ENCODE assay signal across 11 cellular contexts in the genomic region with DNA sequence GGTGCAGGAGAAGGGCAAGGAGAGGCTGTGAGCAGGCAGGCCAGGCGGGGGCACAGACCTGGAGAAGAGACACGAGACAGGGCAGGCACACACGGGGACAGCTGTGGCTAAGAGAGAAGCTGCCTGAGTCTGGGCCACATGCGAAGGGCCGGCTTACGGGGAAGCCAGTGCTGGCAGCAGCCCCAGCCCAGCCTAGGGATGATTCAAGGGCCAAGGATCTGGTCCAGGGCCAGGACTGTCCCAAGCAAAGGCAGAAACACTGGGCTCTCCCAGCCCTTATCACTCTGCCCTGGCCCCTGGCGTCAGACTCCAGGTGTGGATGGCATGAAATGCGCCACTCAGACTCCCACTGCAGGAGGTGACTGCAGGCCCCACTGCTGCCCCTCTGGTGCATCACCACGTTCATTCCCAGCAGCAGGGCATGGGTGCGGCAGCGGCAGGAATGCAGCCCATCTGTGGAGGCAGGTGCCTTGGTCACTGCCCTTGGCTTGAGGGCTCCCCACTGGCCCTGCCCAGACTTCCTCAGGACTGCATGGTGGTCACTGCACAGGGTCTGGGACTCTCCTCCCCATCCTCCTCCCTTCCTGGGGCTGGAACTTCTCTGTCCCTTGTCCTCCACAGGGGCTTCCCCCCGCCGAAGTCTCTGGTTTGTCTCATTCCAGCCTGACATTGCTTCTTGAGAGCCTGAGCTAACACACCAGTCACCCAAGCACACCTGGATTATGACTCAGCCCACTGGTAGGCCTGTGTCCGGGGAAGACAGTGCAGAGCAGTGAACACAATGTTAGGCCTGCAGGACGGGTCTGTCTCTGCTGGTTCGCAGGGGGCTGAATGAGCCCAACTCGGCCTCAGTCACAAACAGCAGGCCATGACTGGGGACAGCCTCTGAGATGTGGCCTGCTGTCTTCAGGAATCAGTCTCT.
A peak's percentile ranks its signal among the peaks of the same experiment; 100 is the strongest.
DNase-seq lines count a peak whose midpoint lies in the region; ATAC-seq and TF ChIP-seq lines count a peak whose summit lies in the region.
"Had no signal": no experiment of that assay in that cellular context is flagged by ENCODE, and none has a peak within 500 bp of the region (broad histone marks: within the 10 kb centered on the region; RNA-seq: fewer than 3 reads in every experiment).

No MANE protein-coding gene starts in this region.

- H3K36me3 ChIP-seq in mammary epithelial cell (ENCODE audit: insufficient read depth, low read length) (peaks cover 3% of the 10 kb centered on the region), thyroid gland (peaks cover 23 to 31% of the 10 kb centered on the region in 2 donors)

- in situ Hi-C loops in mammary epithelial cell (cut with MboI; ENCODE audit: low sequenced_read_pairs in 2 of 2) = no loop called here

- no TSS peak for BruUV-seq in mammary epithelial cell (replicated peaks; lab: Mats Ljungman, UMichigan)

- no peaks in the 10 kb centered on the region for H4K20me1 ChIP-seq in mammary epithelial cell (ENCODE audit: insufficient read depth, low read length)

- no peak overlapping the region for H3K9ac ChIP-seq in mammary epithelial cell (ENCODE audit: insufficient read depth, low read length)

- H3K4me1 ChIP-seq in mammary epithelial cell (ENCODE audit: insufficient read depth, low read length) (peaks cover 14% of the 10 kb centered on the region), thyroid gland (peaks cover 15 to 36% of the 10 kb centered on the region in 2 donors)

- H3K27ac Mint-ChIP-seq in T-helper 1 cell treated with Interleukin-12 subunit alpha and Interleukin-12 subunit beta and Interleukin-4 antibody, amounts not matched to agents 30 μg/mL and 1 μg/mL, for 36 hours = peak overlapping the region; percentile 55

- no peaks in the 10 kb centered on the region for H3K27me3 Mint-ChIP-seq in T-helper 1 cell treated with Interleukin-12 subunit alpha and Interleukin-12 subunit beta and Interleukin-4 antibody, amounts not matched to agents 30 μg/mL and 1 μg/mL, for 36 hours (ENCODE audit: low read depth)
- H3K27me3 Mint-ChIP-seq: activated naive CD4-positive, alpha-beta T cell treated with anti-CD3 and anti-CD28 coated beads, Interleukin-2, amount 50 U/mL, for 24 hours; type B pancreatic cell had no signal

- CTCF ChIA-PET in mammary epithelial cell (lab: Charles Lee; ENCODE audit: low non-redundant PET) = interaction anchor here (0.6 kb wide), 1 partner anchor 100 kb away, joined by 4 read pairs; no protein-coding TSS in a partner anchor

- TF ChIP-seq CTCF in mammary epithelial cell (conservative IDR thresholded peaks at IDR 0.05 in 1 of 2, IDR thresholded peaks at IDR 0.05 in 1 of 2; ENCODE audit: extremely low read depth in 1 of 2, insufficient read depth in 1 of 2, low read depth in 1 of 2, low read length in 2 of 2) (no peak), thyroid gland (IDR thresholded peaks at IDR 0.05) (no peak)

- H3K4me1 Mint-ChIP-seq in T-helper 1 cell treated with Interleukin-12 subunit alpha and Interleukin-12 subunit beta and Interleukin-4 antibody, amounts not matched to agents 30 μg/mL and 1 μg/mL, for 36 hours (ENCODE audit: low read depth) = peaks cover 21% of the 10 kb centered on the region
- H3K4me1 Mint-ChIP-seq: activated naive CD4-positive, alpha-beta T cell treated with anti-CD3 and anti-CD28 coated beads, Interleukin-2, amount 50 U/mL, for 24 hours had no signal

- dilution Hi-C loops in mammary epithelial cell (cut with HindIII; ENCODE audit: low sequenced_read_pairs) = no loop called here

- H3K27me3 ChIP-seq in mammary epithelial cell (ENCODE audit: insufficient read depth, low read length) (no peaks in the 10 kb centered on the region), thyroid gland (no peaks in the 10 kb centered on the region)

- intact Hi-C loops in mammary epithelial cell (cut with micrococcal nuclease) = no loop called here
- intact Hi-C loops in thyroid gland (cut with DNase I) = no loop called here

- no peak overlapping the region for H2AFZ ChIP-seq in mammary epithelial cell (ENCODE audit: low read depth, low read length)

- no peak overlapping the region for H3K4me3 Mint-ChIP-seq in T-helper 1 cell treated with Interleukin-12 subunit alpha and Interleukin-12 subunit beta and Interleukin-4 antibody, amounts not matched to agents 30 μg/mL and 1 μg/mL, for 36 hours
- H3K4me3 Mint-ChIP-seq: activated naive CD4-positive, alpha-beta T cell treated with anti-CD3 and anti-CD28 coated beads, Interleukin-2, amount 50 U/mL, for 24 hours; type B pancreatic cell had no signal

- ATAC-seq in left lobe of liver (peak; percentile 43), HG02973 (IDR thresholded peaks at IDR 0.05; ENCODE audit: unreplicated experiment) (no peak)

- H3K4me2 ChIP-seq in mammary epithelial cell (ENCODE audit: insufficient read depth, low read depth, low read length) = peak overlapping the region; percentile 33

- no peak overlapping the region for H3K4me3 ChIP-seq in mammary epithelial cell (replicated peaks in 1 of 3; ENCODE audit: insufficient read depth in 1 of 3, low read depth in 2 of 3, low read length in 3 of 3)
- no peak overlapping the region for H3K4me3 ChIP-seq in thyroid gland (replicated peaks in 1 of 3)

- no peak overlapping the region for H3K27ac ChIP-seq in mammary epithelial cell (ENCODE audit: insufficient read depth, low read depth, low read length)
- H3K27ac ChIP-seq in thyroid gland = no peak overlapping the region
- H3K27ac ChIP-seq: 22Rv1 had no signal

- DNase-seq in T-helper 1 cell (no peak), mammary epithelial cell (peak; percentile 68), left lobe of liver (ENCODE audit: low spot score) (peak; percentile 86), thyroid gland (peak; percentile 40 to 70)
- DNase-seq in effector CD8-positive, alpha-beta T cell (lab: John Stamatoyannopoulos, UW) = no peak
- no peak for DNase-seq in activated CD8-positive, alpha-beta memory T cell treated with anti-CD3 and anti-CD28 coated beads, Interleukin-2, amount 50 U/mL, for 48 hours

- H3K9me3 Mint-ChIP-seq in T-helper 1 cell treated with Interleukin-12 subunit alpha and Interleukin-12 subunit beta and Interleukin-4 antibody, amounts not matched to agents 30 μg/mL and 1 μg/mL, for 36 hours = no peaks in the 10 kb centered on the region
- H3K9me3 Mint-ChIP-seq: activated naive CD4-positive, alpha-beta T cell treated with anti-CD3 and anti-CD28 coated beads, Interleukin-2, amount 50 U/mL, for 24 hours; type B pancreatic cell had no signal

- 72% methylated on average over 12 of the region's 17 CpGs for WGBS in mammary epithelial cell (ENCODE audit: low coverage, missing lambda C conversion rate)
- 82 to 86% methylated on average over 9 to 10 of the region's 17 CpGs for WGBS in thyroid gland, 2 donors

- no peaks in the 10 kb centered on the region for H3K79me2 ChIP-seq in mammary epithelial cell (ENCODE audit: insufficient read depth, low read length)

- TF ChIP-seq POLR2A in thyroid gland (IDR thresholded peaks at IDR 0.05) = no peak

- H3K9me3 ChIP-seq in mammary epithelial cell (replicated peaks; ENCODE audit: insufficient read depth, low read length) (no peaks in the 10 kb centered on the region), thyroid gland (no peaks in the 10 kb centered on the region)

- H3K36me3 Mint-ChIP-seq in T-helper 1 cell treated with Interleukin-12 subunit alpha and Interleukin-12 subunit beta and Interleukin-4 antibody, amounts not matched to agents 30 μg/mL and 1 μg/mL, for 36 hours (ENCODE audit: low read depth) = peaks cover 58% of the 10 kb centered on the region

Comparison
In these comparisons a context has a peak if more than half of its experiments do, and no peak if none do; other contexts are left out.
1. DNase-seq: peak in mammary epithelial cell (single experiment), left lobe of liver (single experiment) and thyroid gland (2 of 2); none in T-helper 1 cell (0 of 5), effector CD8-positive, alpha-beta T cell (single experiment) and activated CD8-positive, alpha-beta memory T cell treated with anti-CD3 and anti-CD28 coated beads, Interleukin-2, amount 50 U/mL, for 48 hours (single experiment).